ENCODE assay signal across 8 cellular contexts in genomic region chr22:45502215-45503070, GRCh38. TPM values are rescaled to one million over a fixed set of nuclear protein-coding genes. Genes with fewer than 3 reads are reported as not detected.
A peak's percentile ranks its signal among the peaks of the same experiment; 100 is the strongest.
DNase-seq lines count a peak whose midpoint lies in the region; ATAC-seq and TF ChIP-seq lines count a peak whose summit lies in the region.

A gene with protein sequence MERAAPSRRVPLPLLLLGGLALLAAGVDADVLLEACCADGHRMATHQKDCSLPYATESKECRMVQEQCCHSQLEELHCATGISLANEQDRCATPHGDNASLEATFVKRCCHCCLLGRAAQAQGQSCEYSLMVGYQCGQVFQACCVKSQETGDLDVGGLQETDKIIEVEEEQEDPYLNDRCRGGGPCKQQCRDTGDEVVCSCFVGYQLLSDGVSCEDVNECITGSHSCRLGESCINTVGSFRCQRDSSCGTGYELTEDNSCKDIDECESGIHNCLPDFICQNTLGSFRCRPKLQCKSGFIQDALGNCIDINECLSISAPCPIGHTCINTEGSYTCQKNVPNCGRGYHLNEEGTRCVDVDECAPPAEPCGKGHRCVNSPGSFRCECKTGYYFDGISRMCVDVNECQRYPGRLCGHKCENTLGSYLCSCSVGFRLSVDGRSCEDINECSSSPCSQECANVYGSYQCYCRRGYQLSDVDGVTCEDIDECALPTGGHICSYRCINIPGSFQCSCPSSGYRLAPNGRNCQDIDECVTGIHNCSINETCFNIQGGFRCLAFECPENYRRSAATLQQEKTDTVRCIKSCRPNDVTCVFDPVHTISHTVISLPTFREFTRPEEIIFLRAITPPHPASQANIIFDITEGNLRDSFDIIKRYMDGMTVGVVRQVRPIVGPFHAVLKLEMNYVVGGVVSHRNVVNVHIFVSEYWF (plus strand): TSS chr22:45502883. CDS start chr22:45502986, 103 bp downstream.

- peak within 1 kb of the TSS; percentile 25 to 47 for H3K4me3 Mint-ChIP-seq in effector memory CD8-positive, alpha-beta T cell
- H3K4me3 Mint-ChIP-seq in mesothelial cell of epicardium: peak within 1 kb of the TSS; percentile 83

- no peak for TF ChIP-seq CTCF in mesothelial cell of epicardium (IDR thresholded peaks at IDR 0.05; ENCODE audit: unreplicated experiment)

- H3K27ac Mint-ChIP-seq in effector memory CD8-positive, alpha-beta T cell: no peak within 1 kb of the TSS
- peak within 1 kb of the TSS; percentile 98 for H3K27ac Mint-ChIP-seq in mesothelial cell of epicardium

- peaks cover 47 to 85% of the 10 kb centered on the region in 2 donors for H3K27me3 Mint-ChIP-seq in effector memory CD8-positive, alpha-beta T cell
- no peaks in the 10 kb centered on the region for H3K27me3 Mint-ChIP-seq in mesothelial cell of epicardium (ENCODE audit: low read depth)

- ATAC-seq in effector memory CD8-positive, alpha-beta T cell (replicated peaks): no peak
- no peak for ATAC-seq in GM18858 (IDR thresholded peaks at IDR 0.05; ENCODE audit: unreplicated experiment)

- H3K4me1 Mint-ChIP-seq in effector memory CD8-positive, alpha-beta T cell (ENCODE audit: low read depth in 2 of 2): peaks cover 2 to 4% of the 10 kb centered on the region in 2 donors
- H3K4me1 Mint-ChIP-seq in mesothelial cell of epicardium: peaks cover 48% of the 10 kb centered on the region

- no peaks in the 10 kb centered on the region for H3K36me3 Mint-ChIP-seq in effector memory CD8-positive, alpha-beta T cell (ENCODE audit: insufficient read depth)
- no peaks in the 10 kb centered on the region for H3K36me3 Mint-ChIP-seq in mesothelial cell of epicardium

- DNase-seq in CD1c-positive myeloid dendritic cell (ENCODE audit: extremely low spot score) (peak; percentile 4), NCI-H1930 (lab: John Stamatoyannopoulos, UW) (peak; percentile 28 to 62), mesothelial cell of epicardium (ENCODE audit: low spot score in 2 of 2, unreplicated experiment in 2 of 2) (peak; percentile 57 to 74), ureter (ENCODE audit: low spot score) (no peak)
- DNase-seq in effector memory CD8-positive, alpha-beta T cell: no peak
- no peak for DNase-seq in activated CD8-positive, alpha-beta memory T cell treated with anti-CD3 and anti-CD28 coated beads for 24 hours
- DNase-seq in activated naive CD4-positive, alpha-beta T cell (lab: John Stamatoyannopoulos, UW): no peak

- no peaks in the 10 kb centered on the region for H3K9me3 Mint-ChIP-seq in effector memory CD8-positive, alpha-beta T cell
- no peaks in the 10 kb centered on the region for H3K9me3 Mint-ChIP-seq in mesothelial cell of epicardium

RNA-seq across cellular contexts. Expression of the gene that starts here (rescaled TPM):
- total RNA-seq in mesothelial cell of epicardium (283 to 297 TPM (median 296 TPM) in 3 replicates), ureter (286 TPM)

Comparison
In these comparisons a context has a peak if more than half of its experiments do, and no peak if none do; other contexts are left out.
1. DNase-seq: peak in CD1c-positive myeloid dendritic cell (single experiment), NCI-H1930 (2 of 2) and mesothelial cell of epicardium (2 of 2); none in effector memory CD8-positive, alpha-beta T cell (0 of 3), ureter (single experiment), activated CD8-positive, alpha-beta memory T cell treated with anti-CD3 and anti-CD28 coated beads for 24 hours (single experiment) and activated naive CD4-positive, alpha-beta T cell (0 of 4).